In genomic region chr1:16237343-16237830, GRCh38 we compare ENCODE assay signal across 8 cellular contexts. TPM values are rescaled to one million over a fixed set of nuclear protein-coding genes. Genes with fewer than 3 reads are reported as not detected.
DNase-seq lines count a peak whose midpoint lies in the region; ATAC-seq and TF ChIP-seq lines count a peak whose summit lies in the region.

No MANE protein-coding gene starts in this region.

- H3K36me3 ChIP-seq in Caco-2 (ENCODE audit: control insufficient read depth, insufficient read depth, low read length) (no peaks in the 10 kb centered on the region), endocrine pancreas (ENCODE audit: control insufficient read depth, insufficient read depth, low read length) (no peaks in the 10 kb centered on the region), neutrophil (no peaks in the 10 kb centered on the region)

- BruUV-seq in Caco-2 (replicated peaks; lab: Mats Ljungman, UMichigan), result no TSS peak

- H3K4me1 Mint-ChIP-seq in Caco-2 (ENCODE audit: low read depth, unreplicated experiment), result no peaks in the 10 kb centered on the region

- H3K9ac ChIP-seq in endocrine pancreas (ENCODE audit: control insufficient read depth, insufficient read depth, low read length), result peak overlapping the region; percentile 11

- H3K27ac Mint-ChIP-seq in Caco-2 (ENCODE audit: unreplicated experiment), result peak overlapping the region; percentile 93

- peak overlapping the region; percentile 37 for H3K27ac ChIP-seq in neutrophil

- H3K27me3 ChIP-seq in Caco-2 (replicated peaks; ENCODE audit: control insufficient read depth, insufficient read depth, low read length) (no peaks in the 10 kb centered on the region), endocrine pancreas (ENCODE audit: control insufficient read depth, insufficient read depth, low read length) (no peaks in the 10 kb centered on the region), neutrophil (no peaks in the 10 kb centered on the region)

- no peaks in the 10 kb centered on the region for H3K9me3 Mint-ChIP-seq in Caco-2 (ENCODE audit: unreplicated experiment)

- no peaks in the 10 kb centered on the region for H3K9me3 ChIP-seq in Caco-2
- H3K9me3 ChIP-seq in endocrine pancreas (ENCODE audit: control insufficient read depth, low read length), result no peaks in the 10 kb centered on the region
- no peaks in the 10 kb centered on the region for H3K9me3 ChIP-seq in neutrophil

- CTCF ChIA-PET in Caco-2 (lab: Charles Lee), result no interaction called here

- no peak for TF ChIP-seq POLR2A in NB4 (IDR thresholded peaks at IDR 0.05; ENCODE audit: extremely low read depth, insufficient read length)

- no peak for ATAC-seq in HG03108 (IDR thresholded peaks at IDR 0.05; ENCODE audit: unreplicated experiment)
- ATAC-seq in GM18873 (IDR thresholded peaks at IDR 0.05; ENCODE audit: low FRiP score, unreplicated experiment), result no peak

- peak overlapping the region; percentile 82 for H3K4me3 Mint-ChIP-seq in Caco-2 (ENCODE audit: unreplicated experiment)

- H3K4me3 ChIP-seq in Caco-2 (ENCODE audit: low read depth, low read length), result peak overlapping the region; percentile 68
- peak overlapping the region; percentile 63 for H3K4me3 ChIP-seq in NB4 (ENCODE audit: low read depth, low read length)
- H3K4me3 ChIP-seq in endocrine pancreas (ENCODE audit: control insufficient read depth, insufficient read depth, low read length), result no peak overlapping the region
- peak overlapping the region; percentile 67 to 73 for H3K4me3 ChIP-seq in neutrophil (ENCODE audit: low read depth in 1 of 2, low read length in 1 of 2)

- DNase-seq in Caco-2 (no peak), NB4 (ENCODE audit: low read depth) (no peak), islet precursor cell (no peak), NCI-H1092 treated with DMSO at 0.1 percent for 48 hours (lab: John Stamatoyannopoulos, UW) (no peak)

- no peaks in the 10 kb centered on the region for H3K27me3 Mint-ChIP-seq in Caco-2 (ENCODE audit: insufficient read depth, unreplicated experiment)

- intact Hi-C loops in Caco-2 (cut with micrococcal nuclease; ENCODE audit: unreplicated experiment), result loop anchor here (1.0 to 5.0 kb wide), 2 partner anchors 31 to 50 kb away; no protein-coding TSS in a partner anchor

- POLR2A ChIA-PET in Caco-2 (lab: Charles Lee), result interaction anchor here (1.2 kb wide), 1 partner anchor 20 kb away, joined by 3 read pairs; no protein-coding TSS in a partner anchor

- TF ChIP-seq CTCF in Caco-2 (IDR thresholded peaks at IDR 0.05; ENCODE audit: insufficient read depth in 1 of 2, low read depth in 1 of 2, low read length in 1 of 2, severe bottlenecking in 1 of 2, unreplicated experiment in 1 of 2), result no peak
- TF ChIP-seq CTCF in NB4 (IDR thresholded peaks at IDR 0.05; ENCODE audit: low read depth, low read length), result no peak
- no peak for TF ChIP-seq CTCF in neutrophil (IDR thresholded peaks at IDR 0.05)

- H3K4me1 ChIP-seq in Caco-2, result 0 out of 2 replicates have a peak, but pooled peaks cover 5% of the 10 kb centered on the region
- peaks cover 3% of the 10 kb centered on the region for H3K4me1 ChIP-seq in endocrine pancreas (ENCODE audit: control insufficient read depth, insufficient read depth, low read length)
- H3K4me1 ChIP-seq in neutrophil (ENCODE audit: control insufficient read depth in 1 of 2, insufficient read depth in 1 of 2, low read depth in 1 of 2, low read length in 1 of 2), result peaks cover 16 to 17% of the 10 kb centered on the region in 2 experiments

- no peaks in the 10 kb centered on the region for H3K36me3 Mint-ChIP-seq in Caco-2 (ENCODE audit: insufficient read depth, unreplicated experiment)

RNA-seq across cellular contexts. Expression of gene CPLANE2, which starts 0.4 kb away (rescaled TPM):
- 2.1 and 4.2 TPM in 2 replicates for total RNA-seq in Caco-2 (2022)

RNA-seq across cellular contexts. Expression of gene ARHGEF19, which starts 24.9 kb away (rescaled TPM):
- 7.7 and 8.0 TPM in 2 replicates for total RNA-seq in Caco-2 (2022)
